Comparison of ENCODE assay signal across 8 cellular contexts in genomic region chr16:82651921-82652601, GRCh38. TPM values are rescaled to one million over a fixed set of nuclear protein-coding genes. Genes with fewer than 3 reads are reported as not detected.
DNase-seq lines count a peak whose midpoint lies in the region; ATAC-seq and TF ChIP-seq lines count a peak whose summit lies in the region.

No MANE protein-coding gene starts in this region.

- no peak overlapping the region for H3K4me2 ChIP-seq in neural progenitor cell

- H3K4me1 ChIP-seq in neural progenitor cell: no peaks in the 10 kb centered on the region

- H3K27ac Mint-ChIP-seq in activated naive CD8-positive, alpha-beta T cell: peak overlapping the region; percentile 72
- H3K27ac Mint-ChIP-seq in neural progenitor cell: no peak overlapping the region

- no peaks in the 10 kb centered on the region for H3K36me3 ChIP-seq in neural progenitor cell

- H3K4me1 Mint-ChIP-seq in activated naive CD8-positive, alpha-beta T cell (ENCODE audit: low read depth): peaks cover 78% of the 10 kb centered on the region
- H3K4me1 Mint-ChIP-seq in neural progenitor cell: peaks cover 11% of the 10 kb centered on the region

- H3K27ac ChIP-seq in neural progenitor cell (no peak overlapping the region), caudate nucleus (ENCODE audit: low read depth, low read length) (no peak overlapping the region)

- no peaks in the 10 kb centered on the region for H4K20me1 ChIP-seq in neural progenitor cell (ENCODE audit: low read depth)

- H3F3A ChIP-seq in neural progenitor cell (ENCODE audit: low read depth): no peaks in the 10 kb centered on the region

- H2AFZ ChIP-seq in neural progenitor cell (replicated peaks): no peak overlapping the region

- no peaks in the 10 kb centered on the region for H3K9me3 ChIP-seq in neural progenitor cell (ENCODE audit: low read depth)

- H3K9ac ChIP-seq in neural progenitor cell: no peak overlapping the region

- peak overlapping the region; percentile 46 for H3K4me3 Mint-ChIP-seq in activated naive CD8-positive, alpha-beta T cell
- H3K4me3 Mint-ChIP-seq in neural progenitor cell: no peak overlapping the region

- H3K27me3 ChIP-seq in neural progenitor cell: no peaks in the 10 kb centered on the region

- peak; percentile 51 for ATAC-seq in GM19452 (IDR thresholded peaks at IDR 0.05; ENCODE audit: unreplicated experiment)
- peak; percentile 63 for ATAC-seq in HG03439 (IDR thresholded peaks at IDR 0.05; ENCODE audit: unreplicated experiment)

- DNase-seq in DMS53 treated with DMSO at 0.1 percent for 48 hours (lab: John Stamatoyannopoulos, UW; ENCODE audit: unreplicated experiment) (peak; percentile 71), mesenteric fat pad (ENCODE audit: low spot score) (no peak), neural progenitor cell (ENCODE audit: low spot score) (no peak), NCI-H2029 treated with DMSO at 0.1 percent for 48 hours (lab: John Stamatoyannopoulos, UW) (no peak), caudate nucleus (lab: John Stamatoyannopoulos, UW) (no peak)

- H3K4me3 ChIP-seq in neural progenitor cell: no peak overlapping the region

- no peaks in the 10 kb centered on the region for H3K79me2 ChIP-seq in neural progenitor cell (ENCODE audit: low read depth)

- no peaks in the 10 kb centered on the region for H3K36me3 Mint-ChIP-seq in activated naive CD8-positive, alpha-beta T cell
- no peaks in the 10 kb centered on the region for H3K36me3 Mint-ChIP-seq in neural progenitor cell

- no peak for TF ChIP-seq CTCF in neural progenitor cell (IDR thresholded peaks at IDR 0.05)

- H3K27me3 Mint-ChIP-seq in activated naive CD8-positive, alpha-beta T cell: no peaks in the 10 kb centered on the region
- no peaks in the 10 kb centered on the region for H3K27me3 Mint-ChIP-seq in neural progenitor cell (ENCODE audit: insufficient read depth, low read depth)

- H3K9me3 Mint-ChIP-seq in activated naive CD8-positive, alpha-beta T cell (ENCODE audit: low read depth): no peaks in the 10 kb centered on the region
- H3K9me3 Mint-ChIP-seq in neural progenitor cell: no peaks in the 10 kb centered on the region

RNA-seq across cellular contexts. Expression of gene CDH13, which starts 25.3 kb away (rescaled TPM):
- total RNA-seq in mesenteric fat pad (18.3 TPM), neural progenitor cell (ENCODE audit: low replicate concordance) (3.0 and 3.2 TPM in 2 replicates)
